Comparison of ENCODE assay signal across 21 cellular contexts in genomic region chr18:79713341-79713740, GRCh38. TPM values are rescaled to one million over a fixed set of nuclear protein-coding genes. Genes with fewer than 3 reads are reported as not detected.
DNase-seq lines count a peak whose midpoint lies in the region; ATAC-seq, FAIRE-seq and TF ChIP-seq lines count a peak whose summit lies in the region.
"Had no signal": no experiment of that assay in that cellular context is flagged by ENCODE, and none has a peak within 500 bp of the region (broad histone marks: within the 10 kb centered on the region; RNA-seq: fewer than 3 reads in every experiment).

No MANE protein-coding gene starts in this region.

- TF ChIP-seq CTCF in CD4-positive, alpha-beta T cell (IDR thresholded peaks at IDR 0.05): no peak
- TF ChIP-seq CTCF in D721Med (IDR thresholded peaks at IDR 0.05; ENCODE audit: insufficient read depth, missing control alignments): no peak
- TF ChIP-seq CTCF in endothelial cell (IDR thresholded peaks at IDR 0.05; ENCODE audit: unreplicated experiment): no peak

- intact Hi-C loops in CD4-positive, alpha-beta T cell (cut with DNase I, micrococcal nuclease): no loop called here

- H3K27me3 Mint-ChIP-seq in CD4-positive, alpha-beta T cell: no peaks in the 10 kb centered on the region
- H3K27me3 Mint-ChIP-seq in endothelial cell (ENCODE audit: unreplicated experiment): peaks cover 8% of the 10 kb centered on the region
- H3K27me3 Mint-ChIP-seq in stimulated activated naive B cell treated with anti-CD40 and anti-IgM and Interleukin-4, amounts not matched to agents 10 μg/mL and 1 μg/mL and 100 μg/mL, for 72 hours: no peaks in the 10 kb centered on the region
- H3K27me3 Mint-ChIP-seq: B cell; CD4-positive, alpha-beta memory T cell had no signal

- no peak for DNase-seq in CD4-positive, alpha-beta T cell
- DNase-seq in D721Med (ENCODE audit: insufficient read length, low spot score) (no peak), endothelial cell (ENCODE audit: low spot score) (no peak), A172 (ENCODE audit: low spot score) (no peak), GF-D8 (lab: John Stamatoyannopoulos, UW) (no peak)
- no peak for DNase-seq in stimulated activated naive B cell treated with anti-CD40 and anti-IgM and Interleukin-4, amounts not matched to agents 10 μg/mL and 1 μg/mL and 100 μg/mL, for 72 hours
- DNase-seq in stimulated activated naive CD8-positive, alpha-beta T cell treated with anti-CD3 and anti-CD28 coated beads, Interleukin-15, Interleukin-2, amounts not matched to agents 100 U/mL and 50 U/mL, for 24 hours: no peak
- DNase-seq: 8988T; AML-193; CD4-positive, alpha-beta memory T cell; COR-L47; DMS79 treated with DMSO at 0.1 percent for 48 hours had no signal

- POLR2A ChIA-PET in CD4-positive, alpha-beta T cell (lab: Charles Lee): no interaction called here

- no peaks in the 10 kb centered on the region for H3K27me3 ChIP-seq in CD4-positive, alpha-beta T cell (ENCODE audit: control insufficient read depth, insufficient read depth, low read length)
- H3K27me3 ChIP-seq: BLaER1 treated with 17β-estradiol and CSF1 and Interleukin-3, amounts not matched to agents 10 nM and 100 nM had no signal

- CTCF ChIA-PET in CD4-positive, alpha-beta T cell (lab: Charles Lee): no interaction called here

- no peak overlapping the region for H3K4me3 Mint-ChIP-seq in CD4-positive, alpha-beta T cell
- H3K4me3 Mint-ChIP-seq in endothelial cell (ENCODE audit: unreplicated experiment): no peak overlapping the region
- H3K4me3 Mint-ChIP-seq in stimulated activated naive B cell treated with anti-CD40 and anti-IgM and Interleukin-4, amounts not matched to agents 10 μg/mL and 1 μg/mL and 100 μg/mL, for 72 hours: no peak overlapping the region
- H3K4me3 Mint-ChIP-seq: B cell; CD4-positive, alpha-beta memory T cell; CD8-positive, alpha-beta memory T cell had no signal

- H3K4me1 Mint-ChIP-seq in CD4-positive, alpha-beta T cell (ENCODE audit: low read depth): no peaks in the 10 kb centered on the region
- peaks cover 4% of the 10 kb centered on the region for H3K4me1 Mint-ChIP-seq in endothelial cell (ENCODE audit: unreplicated experiment)
- H3K4me1 Mint-ChIP-seq in stimulated activated naive B cell treated with anti-CD40 and anti-IgM and Interleukin-4, amounts not matched to agents 10 μg/mL and 1 μg/mL and 100 μg/mL, for 72 hours: no peaks in the 10 kb centered on the region
- H3K4me1 Mint-ChIP-seq: B cell had no signal

- ATAC-seq in CD4-positive, alpha-beta T cell (ENCODE audit: poor library complexity): no peak
- ATAC-seq in stimulated activated naive B cell treated with anti-CD40 and anti-IgM and Interleukin-4, amounts not matched to agents 10 μg/mL and 1 μg/mL and 100 μg/mL, for 72 hours (replicated peaks): no peak
- no peak for ATAC-seq in stimulated activated naive CD8-positive, alpha-beta T cell treated with anti-CD3 and anti-CD28 coated beads, Interleukin-15, Interleukin-2, amounts not matched to agents 100 U/mL and 50 U/mL, for 24 hours
- ATAC-seq: A549, GM12878 had no signal

- FAIRE-seq in D721Med (lab: Jason Lieb, UNC): peak; percentile 67
- FAIRE-seq: A549, G401.6, GM12878, GM12892, GM18507 had no signal

- peaks cover 77% of the 10 kb centered on the region for H3K36me3 Mint-ChIP-seq in CD4-positive, alpha-beta T cell (ENCODE audit: low read depth)
- H3K36me3 Mint-ChIP-seq in endothelial cell (ENCODE audit: low read depth, unreplicated experiment): peaks cover 18% of the 10 kb centered on the region
- peaks cover 32 to 45% of the 10 kb centered on the region in 2 donors for H3K36me3 Mint-ChIP-seq in stimulated activated naive B cell treated with anti-CD40 and anti-IgM and Interleukin-4, amounts not matched to agents 10 μg/mL and 1 μg/mL and 100 μg/mL, for 72 hours

- H3K9me3 Mint-ChIP-seq in CD4-positive, alpha-beta T cell: no peaks in the 10 kb centered on the region
- H3K9me3 Mint-ChIP-seq in endothelial cell (ENCODE audit: unreplicated experiment): no peaks in the 10 kb centered on the region
- H3K9me3 Mint-ChIP-seq in stimulated activated naive B cell treated with anti-CD40 and anti-IgM and Interleukin-4, amounts not matched to agents 10 μg/mL and 1 μg/mL and 100 μg/mL, for 72 hours: no peaks in the 10 kb centered on the region
- H3K9me3 Mint-ChIP-seq: CD4-positive, alpha-beta memory T cell; CD8-positive, alpha-beta memory T cell had no signal

- no peak overlapping the region for H3K27ac ChIP-seq in CD4-positive, alpha-beta T cell (ENCODE audit: low read depth, low read length)
- H3K27ac ChIP-seq: A549; BLaER1 treated with 17β-estradiol and CSF1 and Interleukin-3, amounts not matched to agents 10 nM and 100 nM; C4-2B had no signal

- no peaks in the 10 kb centered on the region for H3K9me3 ChIP-seq in CD4-positive, alpha-beta T cell (ENCODE audit: control insufficient read depth, low read length)
- H3K9me3 ChIP-seq: A549; BLaER1 treated with 17β-estradiol and CSF1 and Interleukin-3, amounts not matched to agents 10 nM and 100 nM had no signal

- peak overlapping the region; percentile 53 for H3K27ac Mint-ChIP-seq in CD4-positive, alpha-beta T cell
- H3K27ac Mint-ChIP-seq in endothelial cell (ENCODE audit: unreplicated experiment): peak overlapping the region; percentile 36
- peak overlapping the region; percentile 20 for H3K27ac Mint-ChIP-seq in stimulated activated naive B cell treated with anti-CD40 and anti-IgM and Interleukin-4, amounts not matched to agents 10 μg/mL and 1 μg/mL and 100 μg/mL, for 72 hours
- H3K27ac Mint-ChIP-seq: B cell had no signal

RNA-seq across cellular contexts. Expression of gene CTDP1, which starts 33.7 kb away (rescaled TPM):
- 10 to 100 TPM; 69.0 to 79.6 TPM for total RNA-seq in CD4-positive, alpha-beta T cell
- 34.2 TPM for total RNA-seq in endothelial cell (ENCODE audit: unreplicated experiment)
- total RNA-seq in A172 (2014; rRNA removed; shearing (Covaris generic)): 16.5 and 20.4 TPM in 2 replicates
